Comparison of ENCODE assay signal across 22 cellular contexts in the genomic region with DNA sequence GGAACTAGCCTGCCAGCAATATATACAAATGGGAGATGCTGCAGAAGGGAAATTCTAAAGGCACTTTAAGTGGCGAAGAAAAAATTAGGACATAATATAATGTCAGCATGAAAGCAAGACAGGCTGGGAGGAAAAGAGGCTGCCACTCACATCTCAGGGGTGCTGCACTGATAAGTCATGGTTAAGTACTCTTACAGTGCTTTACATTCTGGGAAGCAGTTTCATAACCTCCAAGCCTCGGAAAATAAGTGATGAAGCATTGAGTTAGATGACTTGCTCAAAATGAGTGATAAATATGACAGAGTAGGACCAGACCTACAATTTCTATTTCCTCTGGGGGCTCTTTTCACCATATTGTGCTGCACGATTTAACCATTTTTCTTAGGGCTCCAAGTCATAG.
"Had no signal": no experiment of that assay in that cellular context is flagged by ENCODE, and none has a peak within 500 bp of the region (broad histone marks: within the 10 kb centered on the region; RNA-seq: fewer than 3 reads in every experiment).

No MANE protein-coding gene starts in this region.

- H3K4me3 ChIP-seq: pancreas, tibial artery, upper lobe of left lung, vagina had no signal

- H3K4me1 ChIP-seq: tibial artery had no signal

- H3K9me3 ChIP-seq: pancreas, tibial artery, upper lobe of left lung, vagina had no signal

- ATAC-seq: foreskin keratinocyte; left cardiac atrium; left ventricle myocardium superior; pancreas; right cardiac atrium; stimulated activated memory B cell treated with anti-CD40 and anti-IgM and Interleukin-4, amounts not matched to agents 10 μg/mL and 1 μg/mL and 100 μg/mL, for 72 hours had no signal

- H3K9me3 Mint-ChIP-seq: dendritic cell treated with granulocyte-macrophage colony-stimulating factor and Interleukin-4, amounts not matched to agents 40 ng/mL and 50 ng/mL, for 4 days; immature natural killer cell; mesothelial cell of epicardium; natural killer cell treated with Interleukin-12 subunit alpha and Interleukin-12 subunit beta and Interleukin-15 and Interleukin-18, amount 100 ng/mL, for 72 hours; stimulated activated memory B cell treated with anti-CD40 and anti-IgM and Interleukin-4, amounts not matched to agents 10 μg/mL and 1 μg/mL and 100 μg/mL, for 72 hours; stimulated activated naive CD8-positive, alpha-beta T cell treated with anti-CD3 and anti-CD28 coated beads, Interleukin-15, Interleukin-2, amounts not matched to agents 100 ng/mL and 50 ng/mL, for 24 hours had no signal

- DNase-seq: erythroblast; foreskin keratinocyte; immature natural killer cell; kidney; left cardiac atrium; left ventricle myocardium superior; occipital lobe; pancreas; right cardiac atrium; small intestine; stimulated activated CD4-positive, alpha-beta T cell treated with anti-CD3 and anti-CD28 coated beads, Interleukin-12 subunit alpha, Interleukin-12 subunit beta, amount 100 ng/mL, for 4 hours; stimulated activated CD4-positive, alpha-beta T cell treated with anti-CD3 and anti-CD28 coated beads, Interleukin-4, amount 100 ng/mL, for 1 hour; stimulated activated CD8-positive, alpha-beta memory T cell treated with anti-CD3 and anti-CD28 coated beads, Interleukin-4, amount 100 ng/mL, for 48 hours; tibial artery; upper lobe of left lung had no signal

- H3K27ac Mint-ChIP-seq: dendritic cell treated with granulocyte-macrophage colony-stimulating factor and Interleukin-4, amounts not matched to agents 40 ng/mL and 50 ng/mL, for 4 days; mesothelial cell of epicardium; stimulated activated memory B cell treated with anti-CD40 and anti-IgM and Interleukin-4, amounts not matched to agents 10 μg/mL and 1 μg/mL and 100 μg/mL, for 72 hours; stimulated activated naive CD8-positive, alpha-beta T cell treated with anti-CD3 and anti-CD28 coated beads, Interleukin-15, Interleukin-2, amounts not matched to agents 100 ng/mL and 50 ng/mL, for 24 hours had no signal

- H3K4me3 Mint-ChIP-seq: dendritic cell treated with granulocyte-macrophage colony-stimulating factor and Interleukin-4, amounts not matched to agents 40 ng/mL and 50 ng/mL, for 4 days; immature natural killer cell; mesothelial cell of epicardium; natural killer cell treated with Interleukin-12 subunit alpha and Interleukin-12 subunit beta and Interleukin-15 and Interleukin-18, amount 100 ng/mL, for 72 hours; stimulated activated memory B cell treated with anti-CD40 and anti-IgM and Interleukin-4, amounts not matched to agents 10 μg/mL and 1 μg/mL and 100 μg/mL, for 72 hours; stimulated activated naive CD8-positive, alpha-beta T cell treated with anti-CD3 and anti-CD28 coated beads, Interleukin-15, Interleukin-2, amounts not matched to agents 100 ng/mL and 50 ng/mL, for 24 hours had no signal

- H3K27ac ChIP-seq: foreskin keratinocyte, pancreas, tibial artery, vagina had no signal

- H3K27me3 Mint-ChIP-seq: dendritic cell treated with granulocyte-macrophage colony-stimulating factor and Interleukin-4, amounts not matched to agents 40 ng/mL and 50 ng/mL, for 4 days; natural killer cell treated with Interleukin-12 subunit alpha and Interleukin-12 subunit beta and Interleukin-15 and Interleukin-18, amount 100 ng/mL, for 72 hours; progenitor cell of endocrine pancreas; stimulated activated memory B cell treated with anti-CD40 and anti-IgM and Interleukin-4, amounts not matched to agents 10 μg/mL and 1 μg/mL and 100 μg/mL, for 72 hours; stimulated activated naive CD8-positive, alpha-beta T cell treated with anti-CD3 and anti-CD28 coated beads, Interleukin-15, Interleukin-2, amounts not matched to agents 100 ng/mL and 50 ng/mL, for 24 hours had no signal

- H3K27me3 ChIP-seq: foreskin keratinocyte, pancreas, tibial artery, upper lobe of left lung, vagina had no signal

- H3K4me1 Mint-ChIP-seq: immature natural killer cell, mesothelial cell of epicardium had no signal
